Comparison of ENCODE assay signal across 8 cellular contexts in the genomic region with DNA sequence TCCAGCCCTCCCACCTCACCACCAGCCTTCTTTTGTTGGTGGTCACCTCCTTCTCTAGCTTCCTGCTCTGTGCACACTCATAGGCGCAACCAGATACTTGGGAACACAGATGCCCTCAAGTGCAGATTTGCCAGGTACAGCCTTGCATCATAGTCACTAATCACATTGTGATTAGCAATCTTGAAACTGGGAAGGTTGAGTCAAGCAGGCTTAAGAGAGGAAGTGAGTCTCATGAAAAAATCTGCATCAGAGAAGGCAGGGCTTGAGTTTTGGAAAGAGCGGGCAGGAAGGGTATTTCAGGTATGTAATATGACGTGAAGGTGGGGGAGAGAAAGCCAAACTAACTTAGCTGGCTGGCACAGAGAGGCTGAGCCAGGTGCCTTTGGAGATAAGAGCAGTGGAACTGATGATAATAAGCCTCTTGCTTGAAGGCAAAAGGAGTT. TPM values are rescaled to one million over a fixed set of nuclear protein-coding genes. Genes with fewer than 3 reads are reported as not detected.
DNase-seq lines count a peak whose midpoint lies in the region; ATAC-seq, FAIRE-seq and TF ChIP-seq lines count a peak whose summit lies in the region.

No MANE protein-coding gene starts in this region.

- DNase-seq in GM19239 (ENCODE audit: insufficient read length, low spot score) (peak; percentile 60), keratinocyte (ENCODE audit: low read depth, low spot score) (peak; percentile 95), vagina (ENCODE audit: extremely low spot score in 2 of 2) (no peak), DMS53 treated with DMSO at 0.1 percent for 48 hours (lab: John Stamatoyannopoulos, UW; ENCODE audit: unreplicated experiment) (no peak), T-helper 9 cell (no peak)
- DNase-seq in activated CD4-positive, alpha-beta T cell treated with anti-CD3 and anti-CD28 coated beads for 1 hour, result peak; percentile 27

- no peaks in the 10 kb centered on the region for H4K20me1 ChIP-seq in keratinocyte (ENCODE audit: control insufficient read depth, extremely low read depth, insufficient read depth, low read length)

- peak overlapping the region; percentile 78 for H3K4me2 ChIP-seq in keratinocyte (ENCODE audit: control insufficient read depth, extremely low read depth, insufficient read depth, low read depth, low read length)

- TF ChIP-seq POLR2A in vagina (IDR thresholded peaks at IDR 0.05), result no peak

- H3K27ac ChIP-seq in 22Rv1 (peak overlapping the region; percentile 10; the same call in 1 of the 2 replicates), keratinocyte (ENCODE audit: control insufficient read depth, insufficient read depth, low read length) (peak overlapping the region; percentile 97), vagina (peak overlapping the region; percentile 22)

- intact Hi-C loops in vagina (cut with DNase I), result no loop called here

- dilution Hi-C loops in keratinocyte (cut with MboI; ENCODE audit: extremely low pct_ligation_motif_present, low sequenced_read_pairs), result no loop called here

- H3K9me1 ChIP-seq in keratinocyte (ENCODE audit: control insufficient read depth, extremely low read depth, insufficient read depth, low read length), result no peaks in the 10 kb centered on the region

- no peak for TF ChIP-seq CTCF in 22Rv1 (IDR thresholded peaks at IDR 0.05)
- TF ChIP-seq CTCF in keratinocyte (optimal IDR thresholded peaks at IDR 0.05 in 1 of 3, IDR thresholded peaks at IDR 0.05 in 1 of 3, conservative IDR thresholded peaks at IDR 0.05 in 1 of 3; ENCODE audit: extremely low read depth in 1 of 3, insufficient read depth in 2 of 3, low read length in 3 of 3), result no peak
- TF ChIP-seq CTCF in vagina (IDR thresholded peaks at IDR 0.05), result no peak

- peak; percentile 96 for FAIRE-seq in GM19239 (lab: Jason Lieb, UNC)
- peak; percentile 90 for FAIRE-seq in keratinocyte (lab: Jason Lieb, UNC)

- H3K27me3 ChIP-seq in keratinocyte (ENCODE audit: control insufficient read depth, extremely low read depth, insufficient read depth, low read length) (no peaks in the 10 kb centered on the region), vagina (no peaks in the 10 kb centered on the region)

- H3K4me1 ChIP-seq in keratinocyte (ENCODE audit: control insufficient read depth, extremely low read depth, insufficient read depth, low read length), result peaks cover 48% of the 10 kb centered on the region
- H3K4me1 ChIP-seq in vagina, result peaks cover 21% of the 10 kb centered on the region

- peak; percentile 49 for ATAC-seq in HG03439 (IDR thresholded peaks at IDR 0.05; ENCODE audit: unreplicated experiment)

- H3K4me3 ChIP-seq in keratinocyte (ENCODE audit: control insufficient read depth in 2 of 3, extremely low read depth in 1 of 3, insufficient read depth in 2 of 3, low read depth in 1 of 3, low read length in 3 of 3) (peak overlapping the region in 2 of 3 experiments; percentile 34 to 47), vagina (no peak overlapping the region)

- peak overlapping the region; percentile 66 for H3K9ac ChIP-seq in keratinocyte (ENCODE audit: control insufficient read depth, extremely low read depth, insufficient read depth, low read length)

- peaks cover 2 to 6% of the 10 kb centered on the region in 2 experiments for H3K36me3 ChIP-seq in keratinocyte (ENCODE audit: control insufficient read depth in 2 of 2, extremely low read depth in 1 of 2, insufficient read depth in 2 of 2, low read length in 2 of 2)
- no peaks in the 10 kb centered on the region for H3K36me3 ChIP-seq in vagina

- H2AFZ ChIP-seq in keratinocyte (ENCODE audit: control insufficient read depth, low read length), result peak overlapping the region; percentile 51

- peaks cover 3% of the 10 kb centered on the region for H3K79me2 ChIP-seq in keratinocyte (ENCODE audit: control insufficient read depth, insufficient read depth, low read length)

- H3K9me3 ChIP-seq in keratinocyte (ENCODE audit: control insufficient read depth, low read depth, low read length), result no peaks in the 10 kb centered on the region
- no peaks in the 10 kb centered on the region for H3K9me3 ChIP-seq in vagina

RNA-seq across cellular contexts. Expression of a gene that starts 2.7 kb away (rescaled TPM):
- 29.0 to 47.2 TPM (median 40.9 TPM) in 3 replicates for polyA plus RNA-seq in keratinocyte
- polyA plus RNA-seq in keratinocyte (2011; ENCODE audit: low read depth), result 40.0 TPM
- polyA plus RNA-seq in keratinocyte (2011; cell fraction: cytosol; rRNA removed), result 38.8 and 56.4 TPM in 2 replicates
- 117 and 146 TPM in 2 replicates for polyA plus RNA-seq in keratinocyte (2011; cell fraction: nucleus; rRNA removed)
- 32.4 and 59.7 TPM in 2 replicates for polyA plus RNA-seq in keratinocyte (2012; ENCODE audit: low replicate concordance)
- 59.0 to 99.6 TPM (median 91.5 TPM) in 3 replicates for polyA minus RNA-seq in keratinocyte
- polyA minus RNA-seq in keratinocyte (2011; cell fraction: cytosol; rRNA and poly(A)+ RNA removed), result 64.3 TPM
- polyA minus RNA-seq in keratinocyte (2011; cell fraction: nucleus; rRNA and poly(A)+ RNA removed), result 39.5 and 43.2 TPM in 2 replicates
- total RNA-seq in vagina, result 43.5 TPM

RNA-seq across cellular contexts. Expression of a gene that starts 11.1 kb away (rescaled TPM):
- polyA plus RNA-seq in keratinocyte, result 13.5 to 77.5 TPM (median 16.1 TPM) in 3 replicates
- polyA plus RNA-seq in keratinocyte (2011; ENCODE audit: low read depth), result 404 TPM
- 21.3 and 29.1 TPM in 2 replicates for polyA plus RNA-seq in keratinocyte (2011; cell fraction: cytosol; rRNA removed)
- 47.3 and 52.4 TPM in 2 replicates for polyA plus RNA-seq in keratinocyte (2011; cell fraction: nucleus; rRNA removed)
- polyA plus RNA-seq in keratinocyte (2012; ENCODE audit: low replicate concordance), result 10.7 and 436 TPM in 2 replicates
- 24.4 to 87.5 TPM (median 33.1 TPM) in 3 replicates for polyA minus RNA-seq in keratinocyte
- polyA minus RNA-seq in keratinocyte (2011; cell fraction: cytosol; rRNA and poly(A)+ RNA removed), result 43.7 TPM
- 31.3 and 48.6 TPM in 2 replicates for polyA minus RNA-seq in keratinocyte (2011; cell fraction: nucleus; rRNA and poly(A)+ RNA removed)
- total RNA-seq in vagina, result 269 TPM

RNA-seq across cellular contexts. Expression of a gene that starts 25.5 kb away (rescaled TPM):
- polyA plus RNA-seq in keratinocyte, result 65.1 to 130 TPM (median 75.0 TPM) in 3 replicates
- 55.9 TPM for polyA plus RNA-seq in keratinocyte (2011; ENCODE audit: low read depth)
- polyA plus RNA-seq in keratinocyte (2011; cell fraction: cytosol; rRNA removed), result 131 and 161 TPM in 2 replicates
- polyA plus RNA-seq in keratinocyte (2011; cell fraction: nucleus; rRNA removed), result 263 and 309 TPM in 2 replicates
- 100 and 165 TPM in 2 replicates for polyA plus RNA-seq in keratinocyte (2012; ENCODE audit: low replicate concordance)
- 173 to 348 TPM (median 179 TPM) in 3 replicates for polyA minus RNA-seq in keratinocyte
- polyA minus RNA-seq in keratinocyte (2011; cell fraction: cytosol; rRNA and poly(A)+ RNA removed), result 222 TPM
- polyA minus RNA-seq in keratinocyte (2011; cell fraction: nucleus; rRNA and poly(A)+ RNA removed), result 53.4 and 72.1 TPM in 2 replicates
- 84.2 TPM for total RNA-seq in vagina

RNA-seq across cellular contexts. Expression of a gene that starts 25.5 kb away (rescaled TPM):
- 16.5 to 25.3 TPM (median 19.9 TPM) in 3 replicates for polyA plus RNA-seq in keratinocyte
- polyA plus RNA-seq in keratinocyte (2011; ENCODE audit: low read depth), result 8.4 TPM
- 19.6 and 22.7 TPM in 2 replicates for polyA plus RNA-seq in keratinocyte (2011; cell fraction: cytosol; rRNA removed)
- 63.3 and 70.4 TPM in 2 replicates for polyA plus RNA-seq in keratinocyte (2011; cell fraction: nucleus; rRNA removed)
- polyA plus RNA-seq in keratinocyte (2012; ENCODE audit: low replicate concordance), result 19.0 and 25.4 TPM in 2 replicates
- 47.2 to 59.5 TPM (median 50.4 TPM) in 3 replicates for polyA minus RNA-seq in keratinocyte
- polyA minus RNA-seq in keratinocyte (2011; cell fraction: cytosol; rRNA and poly(A)+ RNA removed), result 33.8 TPM
- polyA minus RNA-seq in keratinocyte (2011; cell fraction: nucleus; rRNA and poly(A)+ RNA removed), result 35.6 and 45.4 TPM in 2 replicates
- total RNA-seq in vagina, result 13.8 TPM

RNA-seq across cellular contexts. Expression of a gene that starts 31.7 kb away (rescaled TPM):
- 43.5 to 107 TPM (median 54.3 TPM) in 3 replicates for polyA plus RNA-seq in keratinocyte
- 105 TPM for polyA plus RNA-seq in keratinocyte (2011; ENCODE audit: low read depth)
- polyA plus RNA-seq in keratinocyte (2011; cell fraction: cytosol; rRNA removed), result 62.8 and 85.3 TPM in 2 replicates
- polyA plus RNA-seq in keratinocyte (2011; cell fraction: nucleus; rRNA removed), result 86.4 and 99.2 TPM in 2 replicates
- polyA plus RNA-seq in keratinocyte (2012; ENCODE audit: low replicate concordance), result 46.2 and 91.0 TPM in 2 replicates
- polyA minus RNA-seq in keratinocyte, result 29.6 to 59.0 TPM (median 56.6 TPM) in 3 replicates
- polyA minus RNA-seq in keratinocyte (2011; cell fraction: cytosol; rRNA and poly(A)+ RNA removed), result 50.5 TPM
- 26.7 and 43.3 TPM in 2 replicates for polyA minus RNA-seq in keratinocyte (2011; cell fraction: nucleus; rRNA and poly(A)+ RNA removed)
- total RNA-seq in vagina, result 64.1 TPM

Comparison
In these comparisons a context has a peak if more than half of its experiments do, and no peak if none do; other contexts are left out.
1. H3K27ac ChIP-seq: peak in every context shown above with its lines; median percentile 97 in keratinocyte; 22 in vagina; 10 in 22Rv1.
2. DNase-seq: peak in GM19239 (single experiment), activated CD4-positive, alpha-beta T cell treated with anti-CD3 and anti-CD28 coated beads for 1 hour (single experiment) and keratinocyte (single experiment); none in vagina (0 of 2), DMS53 treated with DMSO at 0.1 percent for 48 hours (single experiment) and T-helper 9 cell (single experiment).
3. H3K4me3 ChIP-seq: peak in keratinocyte (2 of 3); none in vagina (0 of 2).